Comparison of ENCODE assay signal across 9 cellular contexts in the genomic region with DNA sequence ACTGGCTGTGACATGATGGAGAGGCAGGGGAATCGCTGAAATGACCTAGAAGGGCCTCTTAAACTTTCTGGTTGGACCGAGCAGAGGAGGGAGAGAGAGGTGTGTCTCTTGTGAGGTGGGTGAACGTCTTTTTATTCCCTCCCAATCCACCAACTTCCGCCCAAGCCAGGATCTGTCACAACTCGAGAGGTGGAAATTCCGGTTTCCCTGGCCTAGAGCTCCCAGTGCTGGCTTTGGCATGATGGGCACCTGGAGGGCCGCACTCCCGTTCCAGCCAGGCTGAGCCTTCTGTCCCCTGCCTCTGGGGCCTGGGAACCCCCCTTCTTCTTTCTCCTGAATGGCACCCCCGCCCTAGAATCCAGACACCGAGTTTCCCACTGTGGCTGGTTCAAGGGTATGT. TPM values are rescaled to one million over a fixed set of nuclear protein-coding genes. Genes with fewer than 3 reads are reported as not detected.
DNase-seq lines count a peak whose midpoint lies in the region; ATAC-seq and TF ChIP-seq lines count a peak whose summit lies in the region.
"Had no signal": no experiment of that assay in that cellular context is flagged by ENCODE, and none has a peak within 500 bp of the region (broad histone marks: within the 10 kb centered on the region; RNA-seq: fewer than 3 reads in every experiment).

A gene (plus strand): TSS at position 224 of the 400 bp plus-strand sequence. CDS start 994 bp downstream, outside the sequence.

- peaks cover 58% of the 10 kb centered on the region for H3K4me1 Mint-ChIP-seq in activated T-cell treated with anti-CD3 and anti-CD28 coated beads, Interleukin-2, amount 50 U/mL, for 4 hours (ENCODE audit: low read depth)
- H3K4me1 Mint-ChIP-seq in activated T-helper 1 cell treated with anti-CD3 and anti-CD28 coated beads, Interleukin-12 subunit alpha, Interleukin-12 subunit beta, Interleukin-2, Interleukin-4 antibody, amounts not matched to agents 30 ng/mL and 10 ng/mL and 1 ng/mL, durations not matched to agents 14 hours and 24 hours and 36 hours (ENCODE audit: low read depth), result peaks cover 70% of the 10 kb centered on the region
- H3K4me1 Mint-ChIP-seq in memory B cell, result peaks cover 56% of the 10 kb centered on the region

- no peak for TF ChIP-seq POLR2A in transverse colon (IDR thresholded peaks at IDR 0.05)

- POLR2A ChIA-PET in A673 (lab: Charles Lee; ENCODE audit: low non-redundant PET), result no interaction called here

- peaks cover 2% of the 10 kb centered on the region for H3K27me3 Mint-ChIP-seq in activated T-cell treated with anti-CD3 and anti-CD28 coated beads, Interleukin-2, amount 50 U/mL, for 4 hours (ENCODE audit: low read depth)
- H3K27me3 Mint-ChIP-seq in activated T-helper 1 cell treated with anti-CD3 and anti-CD28 coated beads, Interleukin-12 subunit alpha, Interleukin-12 subunit beta, Interleukin-2, Interleukin-4 antibody, amounts not matched to agents 30 ng/mL and 10 ng/mL and 1 ng/mL, durations not matched to agents 14 hours and 24 hours and 36 hours (ENCODE audit: insufficient read depth), result no peaks in the 10 kb centered on the region
- peaks cover 19% of the 10 kb centered on the region for H3K27me3 Mint-ChIP-seq in memory B cell

- no peaks in the 10 kb centered on the region for H3K27me3 ChIP-seq in transverse colon
- no peaks in the 10 kb centered on the region for H3K27me3 ChIP-seq in A673 (replicated peaks; ENCODE audit: insufficient read depth, low read depth, low read length, poor library complexity)

- H3K9me3 ChIP-seq in transverse colon (no peaks in the 10 kb centered on the region), A673 (ENCODE audit: low read depth, low read length, poor library complexity, severe bottlenecking) (no peaks in the 10 kb centered on the region)

- 49 to 63% methylated on average over 4 to 10 of the region's 10 CpGs for WGBS in transverse colon (ENCODE audit: low coverage in 1 of 2), 2 donors

- CTCF ChIA-PET in A673 (lab: Charles Lee), result no interaction called here

- H3K36me3 Mint-ChIP-seq in activated T-cell treated with anti-CD3 and anti-CD28 coated beads, Interleukin-2, amount 50 U/mL, for 4 hours (ENCODE audit: insufficient read depth), result no peaks in the 10 kb centered on the region
- no peaks in the 10 kb centered on the region for H3K36me3 Mint-ChIP-seq in activated T-helper 1 cell treated with anti-CD3 and anti-CD28 coated beads, Interleukin-12 subunit alpha, Interleukin-12 subunit beta, Interleukin-2, Interleukin-4 antibody, amounts not matched to agents 30 ng/mL and 10 ng/mL and 1 ng/mL, durations not matched to agents 14 hours and 24 hours and 36 hours (ENCODE audit: low read depth)
- H3K36me3 Mint-ChIP-seq in memory B cell, result no peaks in the 10 kb centered on the region

- H3K4me3 ChIP-seq in transverse colon (peak within 1 kb of the TSS in 1 of 4 donors; percentile 19), A673 (ENCODE audit: low read depth, low read length, poor library complexity, severe bottlenecking) (no peak within 1 kb of the TSS)

- TF ChIP-seq CTCF in transverse colon (IDR thresholded peaks at IDR 0.05) (no peak), A673 (conservative IDR thresholded peaks at IDR 0.05; ENCODE audit: low read depth, low read length) (no peak)

- peaks cover 0 to 7% (median 5%) of the 10 kb centered on the region in 4 donors for H3K4me1 ChIP-seq in transverse colon
- no peaks in the 10 kb centered on the region for H3K4me1 ChIP-seq in A673 (ENCODE audit: insufficient read depth, low read length, poor library complexity, severe bottlenecking)

- H3K9me3 Mint-ChIP-seq in activated T-cell treated with anti-CD3 and anti-CD28 coated beads, Interleukin-2, amount 50 U/mL, for 4 hours, result no peaks in the 10 kb centered on the region
- no peaks in the 10 kb centered on the region for H3K9me3 Mint-ChIP-seq in activated T-helper 1 cell treated with anti-CD3 and anti-CD28 coated beads, Interleukin-12 subunit alpha, Interleukin-12 subunit beta, Interleukin-2, Interleukin-4 antibody, amounts not matched to agents 30 ng/mL and 10 ng/mL and 1 ng/mL, durations not matched to agents 14 hours and 24 hours and 36 hours
- no peaks in the 10 kb centered on the region for H3K9me3 Mint-ChIP-seq in memory B cell

- no TSS peak for BruUV-seq in A673 (replicated peaks; lab: Mats Ljungman, UMichigan)

- no peaks in the 10 kb centered on the region for H3K36me3 ChIP-seq in transverse colon
- H3K36me3 ChIP-seq in A673 (ENCODE audit: insufficient read depth, low read length, poor library complexity, severe bottlenecking), result no peaks in the 10 kb centered on the region

- peak within 1 kb of the TSS; percentile 83 for H3K4me3 Mint-ChIP-seq in activated T-cell treated with anti-CD3 and anti-CD28 coated beads, Interleukin-2, amount 50 U/mL, for 4 hours
- H3K4me3 Mint-ChIP-seq in activated T-helper 1 cell treated with anti-CD3 and anti-CD28 coated beads, Interleukin-12 subunit alpha, Interleukin-12 subunit beta, Interleukin-2, Interleukin-4 antibody, amounts not matched to agents 30 ng/mL and 10 ng/mL and 1 ng/mL, durations not matched to agents 14 hours and 24 hours and 36 hours, result peak within 1 kb of the TSS; percentile 63
- peak within 1 kb of the TSS; percentile 52 for H3K4me3 Mint-ChIP-seq in memory B cell

- DNase-seq in activated T-cell treated with anti-CD3 and anti-CD28 coated beads, Interleukin-2, amount 50 U/mL, for 4 hours, result no peak
- no peak for DNase-seq in activated T-cell treated with anti-CD3 and anti-CD28 coated beads, Interleukin-2, amount 50 U/mL, for 48 hours
- no peak for DNase-seq in activated T-helper 1 cell treated with anti-CD3 and anti-CD28 coated beads, Interleukin-12 subunit alpha, Interleukin-12 subunit beta, Interleukin-2, Interleukin-4 antibody, amounts not matched to agents 30 ng/mL and 10 ng/mL and 1 ng/mL, durations not matched to agents 14 hours and 24 hours and 36 hours (ENCODE audit: low spot score)
- DNase-seq in memory B cell (ENCODE audit: low spot score in 2 of 2) (no peak), transverse colon (peak; percentile 66), dedifferentiated amniotic fluid mesenchymal stem cell (ENCODE audit: extremely low spot score) (no peak), A673 (ENCODE audit: low spot score) (no peak)
- DNase-seq: NCI-H1436 had no signal

- H3K27ac ChIP-seq in transverse colon, result peak within 1 kb of the TSS in 3 of 4 donors; percentile 22 to 55 (median 28)
- H3K27ac ChIP-seq in A673 (ENCODE audit: low read depth, low read length, poor library complexity, severe bottlenecking), result no peak within 1 kb of the TSS

- no peak for ATAC-seq in activated T-cell treated with anti-CD3 and anti-CD28 coated beads, Interleukin-2, amount 50 U/mL, for 4 hours
- ATAC-seq in memory B cell (ENCODE audit: low read depth), result no peak
- ATAC-seq in HG02642 (IDR thresholded peaks at IDR 0.05; ENCODE audit: poor library complexity, unreplicated experiment), result no peak

- intact Hi-C loops in activated T-helper 1 cell treated with anti-CD3 and anti-CD28 coated beads, Interleukin-12 subunit alpha, Interleukin-12 subunit beta, Interleukin-2, Interleukin-4 antibody, amounts not matched to agents 30 ng/mL and 10 ng/mL and 1 ng/mL, durations not matched to agents 14 hours and 24 hours and 36 hours (cut with micrococcal nuclease), result no loop called here
- intact Hi-C loops in transverse colon (cut with DNase I; ENCODE audit: low total_unique reads) (no loop called here), A673 (cut with micrococcal nuclease; ENCODE audit: unreplicated experiment) (no loop called here)

- in situ Hi-C loops in transverse colon (cut with MboI; ENCODE audit: low pct_ligation_motif_present in 1 of 4, low pct_unique_long_range_greater_than_20kb in 1 of 4, low sequenced_read_pairs in 3 of 4), result no loop called here

- TF ChIP-seq EP300 in transverse colon (IDR thresholded peaks at IDR 0.05; ENCODE audit: low read depth), result no peak

- peak within 1 kb of the TSS; percentile 45 for H3K27ac Mint-ChIP-seq in activated T-helper 1 cell treated with anti-CD3 and anti-CD28 coated beads, Interleukin-12 subunit alpha, Interleukin-12 subunit beta, Interleukin-2, Interleukin-4 antibody, amounts not matched to agents 30 ng/mL and 10 ng/mL and 1 ng/mL, durations not matched to agents 14 hours and 24 hours and 36 hours
- H3K27ac Mint-ChIP-seq in memory B cell, result peak within 1 kb of the TSS; percentile 54

RNA-seq across cellular contexts. Expression of the gene that starts here (rescaled TPM):
- total RNA-seq in activated T-cell treated with anti-CD3 and anti-CD28 coated beads, Interleukin-2, amount 50 U/mL, for 4 hours, result 10 to 100 TPM; 31.7 to 51.5 (median 37.1) TPM
- 8.8 and 9.0 TPM in 2 replicates for total RNA-seq in activated T-helper 1 cell treated with anti-CD3 and anti-CD28 coated beads, Interleukin-12 subunit alpha, Interleukin-12 subunit beta, Interleukin-2, Interleukin-4 antibody, amounts not matched to agents 30 ng/mL and 10 ng/mL and 1 ng/mL, durations not matched to agents 14 hours and 24 hours and 36 hours
- 1 to 10 TPM in 3 of 4 donors, not detected in 1; 2.6 to 6.0 (median 4.8) TPM for total RNA-seq in transverse colon
- total RNA-seq in A673 (2021), result 0.77 and 0.92 TPM in 2 replicates
